In genomic region chr2:119190321-119190720, GRCh38 we compare ENCODE assay signal across 26 cellular contexts. TPM values are rescaled to one million over a fixed set of nuclear protein-coding genes. Genes with fewer than 3 reads are reported as not detected.
"Had no signal": no experiment of that assay in that cellular context is flagged by ENCODE, and none has a peak within 500 bp of the region (broad histone marks: within the 10 kb centered on the region; RNA-seq: fewer than 3 reads in every experiment).

No MANE protein-coding gene starts in this region.

- H3K27ac ChIP-seq: brain microvascular endothelial cell, cardiac muscle cell, Peyer's patch, SJSA1, WERI-Rb-1 had no signal

- H3K4me3 Mint-ChIP-seq: activated CD4-positive, alpha-beta T cell treated with anti-CD3 and anti-CD28 coated beads for 36 hours; activated CD8-positive, alpha-beta T cell treated with anti-CD3 and anti-CD28 coated beads for 36 hours; activated naive CD4-positive, alpha-beta T cell treated with anti-CD3 and anti-CD28 coated beads, Interleukin-2, amount 10 ng/mL, durations not matched to agents 7 days and 5 days; activated naive CD8-positive, alpha-beta T cell treated with anti-CD3 and anti-CD28 coated beads for 36 hours; activated T-cell treated with anti-CD3 and anti-CD28 coated beads, Interleukin-2, amount 50 U/mL, for 72 hours; T-helper 1 cell treated with Interleukin-12 subunit alpha and Interleukin-12 subunit beta and Interleukin-4 antibody, amounts not matched to agents 30 μg/mL and 1 μg/mL, for 36 hours had no signal

- ATAC-seq: activated CD4-positive, alpha-beta T cell treated with anti-CD3 and anti-CD28 coated beads for 36 hours; activated CD8-positive, alpha-beta T cell treated with anti-CD3 and anti-CD28 coated beads for 36 hours; activated T-cell treated with anti-CD3 and anti-CD28 coated beads, Interleukin-2, amount 50 U/mL, for 72 hours; SK-N-SH treated with all-trans-retinoic acid at 6 μM for 48 hours had no signal

- H3K4me1 Mint-ChIP-seq: activated CD4-positive, alpha-beta T cell treated with anti-CD3 and anti-CD28 coated beads for 36 hours; activated naive CD4-positive, alpha-beta T cell treated with anti-CD3 and anti-CD28 coated beads, Interleukin-2, amount 10 ng/mL, durations not matched to agents 7 days and 5 days had no signal

- H3K9me3 ChIP-seq: Peyer's patch, SJSA1 had no signal

- DNase-seq: activated CD4-positive, alpha-beta T cell treated with anti-CD3 and anti-CD28 coated beads for 36 hours; activated CD4-positive, alpha-beta T cell treated with anti-CD3 and anti-CD28 coated beads, Interleukin-2, amount 50 U/mL, for 1 hour; activated CD8-positive, alpha-beta memory T cell treated with anti-CD3 and anti-CD28 coated beads, Interleukin-2, amount 50 U/mL, for 4 hours; activated CD8-positive, alpha-beta T cell treated with anti-CD3 and anti-CD28 coated beads for 36 hours; activated gamma-delta T cell treated with Interleukin-2 at 50 U/mL for 16 hours; activated naive CD4-positive, alpha-beta T cell treated with anti-CD3 and anti-CD28 coated beads, Interleukin-2, amount 10 ng/mL, durations not matched to agents 7 days and 5 days; activated naive CD8-positive, alpha-beta T cell treated with anti-CD3 and anti-CD28 coated beads for 36 hours; activated T-cell treated with anti-CD3 and anti-CD28 coated beads, Interleukin-2, amount 50 U/mL, for 72 hours; brain microvascular endothelial cell; Karpas-422; MM.1S; NCI-H1105; NCI-H1436; NCI-H1694 treated with DMSO at 0.1 percent for 48 hours; NCI-H2029 treated with DMSO at 0.1 percent for 48 hours; NCI-H446; NCI-H524 treated with DMSO at 0.1 percent for 48 hours; NCI-H774; Peyer's patch; SHP77; WERI-Rb-1 had no signal

- H3K4me1 ChIP-seq: Peyer's patch, SJSA1 had no signal

- H3K36me3 ChIP-seq: brain microvascular endothelial cell, cardiac muscle cell, Peyer's patch, SJSA1, WERI-Rb-1 had no signal

- H3K9me3 Mint-ChIP-seq: activated CD8-positive, alpha-beta T cell treated with anti-CD3 and anti-CD28 coated beads for 36 hours; activated naive CD4-positive, alpha-beta T cell treated with anti-CD3 and anti-CD28 coated beads, Interleukin-2, amount 10 ng/mL, durations not matched to agents 7 days and 5 days; activated naive CD8-positive, alpha-beta T cell treated with anti-CD3 and anti-CD28 coated beads for 36 hours; activated T-cell treated with anti-CD3 and anti-CD28 coated beads, Interleukin-2, amount 50 U/mL, for 72 hours; activated T-helper 2 cell treated with anti-CD3 and anti-CD28 coated beads, Interferon-gamma antibody, Interleukin-2, Interleukin-4, amounts not matched to agents 10 μg/mL and 5 μg/mL and 100 μg/mL, durations not matched to agents 14 hours and 24 hours and 36 hours; T-helper 1 cell treated with Interleukin-12 subunit alpha and Interleukin-12 subunit beta and Interleukin-4 antibody, amounts not matched to agents 30 μg/mL and 1 μg/mL, for 36 hours had no signal

- H3K4me3 ChIP-seq: cardiac muscle cell, Peyer's patch, SJSA1 had no signal

- H3K27me3 ChIP-seq: brain microvascular endothelial cell, Peyer's patch, SJSA1 had no signal

- H3K27ac Mint-ChIP-seq: activated CD4-positive, alpha-beta T cell treated with anti-CD3 and anti-CD28 coated beads for 36 hours; activated CD8-positive, alpha-beta T cell treated with anti-CD3 and anti-CD28 coated beads for 36 hours; activated naive CD4-positive, alpha-beta T cell treated with anti-CD3 and anti-CD28 coated beads, Interleukin-2, amount 10 ng/mL, durations not matched to agents 7 days and 5 days; activated naive CD8-positive, alpha-beta T cell treated with anti-CD3 and anti-CD28 coated beads for 36 hours; activated T-cell treated with anti-CD3 and anti-CD28 coated beads, Interleukin-2, amount 50 U/mL, for 72 hours; activated T-helper 2 cell treated with anti-CD3 and anti-CD28 coated beads, Interferon-gamma antibody, Interleukin-2, Interleukin-4, amounts not matched to agents 10 μg/mL and 5 μg/mL and 100 μg/mL, durations not matched to agents 14 hours and 24 hours and 36 hours; T-helper 1 cell treated with Interleukin-12 subunit alpha and Interleukin-12 subunit beta and Interleukin-4 antibody, amounts not matched to agents 30 μg/mL and 1 μg/mL, for 36 hours had no signal

- H3K36me3 Mint-ChIP-seq: activated naive CD4-positive, alpha-beta T cell treated with anti-CD3 and anti-CD28 coated beads, Interleukin-2, amount 10 ng/mL, durations not matched to agents 7 days and 5 days; activated naive CD8-positive, alpha-beta T cell treated with anti-CD3 and anti-CD28 coated beads for 36 hours had no signal

RNA-seq across cellular contexts. Expression of gene C1QL2, which starts 31.8 kb away (rescaled TPM):
- total RNA-seq: activated CD4-positive, alpha-beta T cell treated with anti-CD3 and anti-CD28 coated beads for 36 hours; activated CD8-positive, alpha-beta T cell treated with anti-CD3 and anti-CD28 coated beads for 36 hours; activated naive CD8-positive, alpha-beta T cell treated with anti-CD3 and anti-CD28 coated beads for 36 hours; activated T-cell treated with anti-CD3 and anti-CD28 coated beads, Interleukin-2, amount 50 U/mL, for 72 hours; activated T-helper 2 cell treated with anti-CD3 and anti-CD28 coated beads, Interferon-gamma antibody, Interleukin-2, Interleukin-4, amounts not matched to agents 10 μg/mL and 5 μg/mL and 100 μg/mL, durations not matched to agents 14 hours and 24 hours and 36 hours; Peyer's patch; SJSA1 had no signal
- polyA plus RNA-seq: cardiac muscle cell had no signal
